8 cellular contexts compared by ENCODE assay signal in genomic region chr9:124771021-124771866, GRCh38. TPM values are rescaled to one million over a fixed set of nuclear protein-coding genes. Genes with fewer than 3 reads are reported as not detected.
DNase-seq lines count a peak whose midpoint lies in the region; TF ChIP-seq lines count a peak whose summit lies in the region.

Gene NR6A1, minus strand, starts transcription at chr9:124771311.

- no peaks in the 10 kb centered on the region for H3K36me3 ChIP-seq in endocrine pancreas (ENCODE audit: control insufficient read depth, insufficient read depth, low read length)

- H3K27me3 ChIP-seq in endocrine pancreas (ENCODE audit: control insufficient read depth, insufficient read depth, low read length): no peaks in the 10 kb centered on the region

- in situ Hi-C loops in Caki2 (cut with HindIII; ENCODE audit: low pct_unique_long_range_greater_than_20kb, low sequenced_read_pairs): no loop called here

- H3K4me3 ChIP-seq in endocrine pancreas (ENCODE audit: control insufficient read depth, insufficient read depth, low read length): peak within 1 kb of the TSS; percentile 76

- H3K9ac ChIP-seq in endocrine pancreas (ENCODE audit: control insufficient read depth, insufficient read depth, low read length): peak within 1 kb of the TSS; percentile 55

- no peaks in the 10 kb centered on the region for H3K4me1 ChIP-seq in endocrine pancreas (ENCODE audit: control insufficient read depth, insufficient read depth, low read length)

- DNase-seq in Caki2 (ENCODE audit: low read depth): peak; percentile 97
- DNase-seq in GM20000 (ENCODE audit: low spot score): peak; percentile 98
- DNase-seq in HS-5 (ENCODE audit: low read depth): peak; percentile 91
- peak; percentile 97 for DNase-seq in NOMO-1 (lab: John Stamatoyannopoulos, UW; ENCODE audit: unreplicated experiment in 2 of 2)
- peak; percentile 78 to 83 (median 80) for DNase-seq in activated CD8-positive, alpha-beta memory T cell treated with anti-CD3 and anti-CD28 coated beads for 48 hours (ENCODE audit: low read depth in 2 of 3, low spot score in 2 of 3)
- peak; percentile 98 for DNase-seq in mesenteric fat pad (ENCODE audit: low spot score)
- DNase-seq in stimulated activated CD8-positive, alpha-beta memory T cell treated with anti-CD3 and anti-CD28 coated beads, Interleukin-15, amount 100 ng/mL, for 1 hour (ENCODE audit: low read depth): peak; percentile 84

- TF ChIP-seq CTCF in GM20000 (IDR thresholded peaks at IDR 0.05; ENCODE audit: extremely low read depth, missing control alignments): peak; percentile 15

- no peaks in the 10 kb centered on the region for H3K9me3 ChIP-seq in endocrine pancreas (ENCODE audit: control insufficient read depth, low read length)

RNA-seq across cellular contexts. Expression of gene NR6A1, which starts in this region (rescaled TPM):
- total RNA-seq in Caki2 (2014; rRNA removed; shearing (Covaris generic); ENCODE audit: low replicate concordance): 0.64 and 1.3 TPM in 2 replicates
- 0.64 TPM for total RNA-seq in mesenteric fat pad

Comparison
In these comparisons a context has a peak if more than half of its experiments do, and no peak if none do; other contexts are left out.
1. Peak in every context shown above with its lines: DNase-seq and H3K4me3 ChIP-seq.
2. Peak in DNase-seq in mesenteric fat pad; RNA of the gene not detected or under 1 TPM.